ENCODE assay signal across 7 cellular contexts in genomic region chr3:76972624-76973296, GRCh38.
"Had no signal": no experiment of that assay in that cellular context is flagged by ENCODE, and none has a peak within 500 bp of the region (broad histone marks: within the 10 kb centered on the region; RNA-seq: fewer than 3 reads in every experiment).

No MANE protein-coding gene starts in this region.

- FAIRE-seq: H1, HTR-8/SVneo had no signal

- H3K4me2 ChIP-seq: GM23338 had no signal

- H3K36me3 ChIP-seq: HAP-1 had no signal

- H3K9me3 ChIP-seq: HAP-1 had no signal

- DNase-seq: H7, HFFc6 had no signal

- H2AFZ ChIP-seq: GM23338 had no signal

- ATAC-seq: GM23338, HCT116 had no signal

- H3K4me3 ChIP-seq: GM23338, HAP-1 had no signal
